ENCODE assay signal across 8 cellular contexts in the genomic region with DNA sequence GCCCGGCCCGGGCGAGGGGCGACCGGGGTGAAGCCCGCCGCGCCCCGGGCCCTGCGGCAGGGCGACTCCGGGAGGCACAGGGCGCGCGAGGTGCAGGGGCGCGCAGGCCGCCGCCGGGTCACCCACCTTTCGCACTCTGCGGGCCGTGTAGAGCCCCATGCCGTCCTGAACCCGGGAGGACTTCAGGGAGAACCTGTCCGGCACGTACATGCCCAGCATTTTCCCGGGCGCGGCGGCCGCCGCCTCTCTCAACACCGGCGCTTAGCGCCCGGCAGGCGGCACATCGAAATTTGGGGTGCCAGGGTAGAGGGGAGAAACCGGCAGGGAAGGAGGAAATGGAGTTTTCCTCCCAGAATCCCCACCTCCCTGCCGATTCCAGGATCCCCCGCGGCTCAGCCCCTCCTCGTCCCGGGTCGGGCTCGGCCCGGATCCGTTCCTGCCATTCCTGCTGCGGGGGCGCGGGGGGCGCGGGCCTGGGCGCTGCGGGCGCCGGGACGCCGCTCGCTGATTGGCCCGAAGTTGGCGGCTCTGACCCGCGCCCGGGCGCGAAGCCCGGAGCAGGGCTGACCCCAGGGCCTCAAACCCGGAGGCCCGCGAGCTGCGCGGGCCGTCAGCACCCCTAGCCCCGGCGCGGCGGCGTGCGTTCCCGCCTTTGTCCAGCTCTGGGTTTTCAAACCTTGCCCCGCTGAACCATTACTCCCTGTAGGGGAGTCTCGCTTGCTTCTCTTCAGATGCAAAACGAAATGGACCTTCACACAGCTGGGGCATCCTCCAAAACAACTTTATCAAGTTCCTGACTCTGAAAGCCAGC. TPM values are rescaled to one million over a fixed set of nuclear protein-coding genes. Genes with fewer than 3 reads are reported as not detected.
DNase-seq lines count a peak whose midpoint lies in the region; ATAC-seq and TF ChIP-seq lines count a peak whose summit lies in the region.

TSS of gene PRDM5 (minus strand) at position 337 of the 811 bp plus-strand sequence. CDS start at position 219, 118 bp downstream.

- H3K4me1 ChIP-seq in HUES6 (ENCODE audit: control insufficient read depth, insufficient read depth, low read length) (peaks cover 31% of the 10 kb centered on the region), lung (ENCODE audit: control insufficient read depth in 2 of 2, insufficient read depth in 2 of 2, low read length in 2 of 2) (peaks cover 0 to 5% of the 10 kb centered on the region in 2 donors)

- H3K27ac ChIP-seq in HUES6 (ENCODE audit: low read depth, low read length) = peak within 1 kb of the TSS; percentile 92
- H3K27ac ChIP-seq in lung (ENCODE audit: low read depth in 1 of 2, low read length in 1 of 2) = peak within 1 kb of the TSS; percentile 99

- no peaks in the 10 kb centered on the region for H3K36me3 ChIP-seq in HUES6 (ENCODE audit: control insufficient read depth, insufficient read depth, low read length)
- no peaks in the 10 kb centered on the region for H3K36me3 ChIP-seq in lung (ENCODE audit: control insufficient read depth in 2 of 2, insufficient read depth in 2 of 2, low read length in 2 of 2)

- H3K27me3 ChIP-seq in HUES6 (ENCODE audit: control insufficient read depth, insufficient read depth, low read length) = no peaks in the 10 kb centered on the region
- no peaks in the 10 kb centered on the region for H3K27me3 ChIP-seq in lung (ENCODE audit: control insufficient read depth, insufficient read depth)

- H3K4me3 Mint-ChIP-seq in activated CD8-positive, alpha-beta T cell treated with anti-CD3 and anti-CD28 coated beads, Interleukin-2, amount 10 ng/mL, durations not matched to agents 7 days and 5 days = peak within 1 kb of the TSS; percentile 71
- peak within 1 kb of the TSS; percentile 96 for H3K4me3 Mint-ChIP-seq in endothelial cell (ENCODE audit: unreplicated experiment)

- DNase-seq in COLO668 (lab: John Stamatoyannopoulos, UW; ENCODE audit: unreplicated experiment) (peak; percentile 77), endothelial cell (ENCODE audit: low spot score) (peak; percentile 64), lung (ENCODE audit: low spot score) (peak; percentile 60), SHP77 treated with DMSO at 0.1 percent for 48 hours (lab: John Stamatoyannopoulos, UW) (no peak)
- DNase-seq in activated CD8-positive, alpha-beta T cell treated with anti-CD3 and anti-CD28 coated beads, Interleukin-2, amount 10 ng/mL, durations not matched to agents 7 days and 5 days = peak; percentile 38
- peak in 2 of 3 experiments; percentile 4 to 24 for DNase-seq in stimulated activated CD4-positive, alpha-beta T cell treated with anti-CD3 and anti-CD28 coated beads, TNF-alpha, amount 100 ng/mL, for 24 hours (ENCODE audit: low read depth in 3 of 3)

- TF ChIP-seq CTCF in endothelial cell (IDR thresholded peaks at IDR 0.05; ENCODE audit: unreplicated experiment) (peak; percentile 14), lung (IDR thresholded peaks at IDR 0.05; ENCODE audit: control extremely low read depth, extremely low read depth) (no peak)

- H3K9me3 Mint-ChIP-seq in activated CD8-positive, alpha-beta T cell treated with anti-CD3 and anti-CD28 coated beads, Interleukin-2, amount 10 ng/mL, durations not matched to agents 7 days and 5 days (ENCODE audit: insufficient read depth) = no peaks in the 10 kb centered on the region
- no peaks in the 10 kb centered on the region for H3K9me3 Mint-ChIP-seq in endothelial cell (ENCODE audit: unreplicated experiment)

- peaks cover 13% of the 10 kb centered on the region for H3K27me3 Mint-ChIP-seq in activated CD8-positive, alpha-beta T cell treated with anti-CD3 and anti-CD28 coated beads, Interleukin-2, amount 10 ng/mL, durations not matched to agents 7 days and 5 days (ENCODE audit: low read depth)
- peaks cover 11% of the 10 kb centered on the region for H3K27me3 Mint-ChIP-seq in endothelial cell (ENCODE audit: unreplicated experiment)

- POLR2A ChIA-PET in activated CD8-positive, alpha-beta T cell treated with anti-CD3 and anti-CD28 coated beads, Interleukin-2, amount 10 ng/mL, durations not matched to agents 7 days and 5 days (lab: Charles Lee) = no interaction called here

- H3K4me3 ChIP-seq in HUES6 (ENCODE audit: low read depth, low read length) (peak within 1 kb of the TSS; percentile 79), lung (peak within 1 kb of the TSS; percentile 93)

- no peaks in the 10 kb centered on the region for H3K36me3 Mint-ChIP-seq in activated CD8-positive, alpha-beta T cell treated with anti-CD3 and anti-CD28 coated beads, Interleukin-2, amount 10 ng/mL, durations not matched to agents 7 days and 5 days (ENCODE audit: low read depth)
- peaks cover 5% of the 10 kb centered on the region for H3K36me3 Mint-ChIP-seq in endothelial cell (ENCODE audit: low read depth, unreplicated experiment)

- H3K9me3 ChIP-seq in HUES6 (ENCODE audit: control insufficient read depth, insufficient read depth, low read depth, low read length) (no peaks in the 10 kb centered on the region), lung (ENCODE audit: control insufficient read depth in 2 of 2, insufficient read depth in 1 of 2, low read length in 1 of 2) (no peaks in the 10 kb centered on the region)

- CTCF ChIA-PET in activated CD8-positive, alpha-beta T cell treated with anti-CD3 and anti-CD28 coated beads, Interleukin-2, amount 10 ng/mL, durations not matched to agents 7 days and 5 days (lab: Charles Lee) = interaction anchor here (0.7 to 1.4 kb wide), 3 partner anchors 23 to 270 kb away, joined by 3 to 4 read pairs (median 3); no protein-coding TSS in a partner anchor

- peaks cover 16% of the 10 kb centered on the region for H3K4me1 Mint-ChIP-seq in activated CD8-positive, alpha-beta T cell treated with anti-CD3 and anti-CD28 coated beads, Interleukin-2, amount 10 ng/mL, durations not matched to agents 7 days and 5 days (ENCODE audit: low read depth)
- H3K4me1 Mint-ChIP-seq in endothelial cell (ENCODE audit: unreplicated experiment) = peaks cover 35% of the 10 kb centered on the region

- 1% methylated on average over 70 to 85 of the region's 85 CpGs for WGBS in lung, 2 donors

- peak within 1 kb of the TSS; percentile 1 for H3K27ac Mint-ChIP-seq in activated CD8-positive, alpha-beta T cell treated with anti-CD3 and anti-CD28 coated beads, Interleukin-2, amount 10 ng/mL, durations not matched to agents 7 days and 5 days
- peak within 1 kb of the TSS; percentile 98 for H3K27ac Mint-ChIP-seq in endothelial cell (ENCODE audit: unreplicated experiment)

- H3K9ac ChIP-seq in HUES6 (ENCODE audit: low read length) = peak within 1 kb of the TSS; percentile 84

- peak; percentile 71 for ATAC-seq in activated CD8-positive, alpha-beta T cell treated with anti-CD3 and anti-CD28 coated beads, Interleukin-2, amount 10 ng/mL, durations not matched to agents 7 days and 5 days
- ATAC-seq in lung (ENCODE audit: insufficient read depth, low FRiP score) (peak; percentile 76), GM21381 (IDR thresholded peaks at IDR 0.05; ENCODE audit: unreplicated experiment) (no peak)

RNA-seq across cellular contexts. Expression of gene PRDM5, which starts in this region (rescaled TPM):
- under 1 TPM; 0.05 to 0.16 TPM for total RNA-seq in activated CD8-positive, alpha-beta T cell treated with anti-CD3 and anti-CD28 coated beads, Interleukin-2, amount 10 ng/mL, durations not matched to agents 7 days and 5 days
- total RNA-seq in endothelial cell (ENCODE audit: unreplicated experiment) (17.0 TPM), lung (10 to 100 TPM; 15.1 to 57.6 TPM)
- polyA plus RNA-seq in lung = 1 to 10 TPM; 3.0 to 3.3 TPM

Comparison
In these comparisons a context has a peak if more than half of its experiments do, and no peak if none do; other contexts are left out.
1. RNA of gene PRDM5 (total RNA-seq): 15.1 to 57.6 TPM in lung and 17.0 TPM in endothelial cell (single experiment); 0.05 to 0.16 TPM in activated CD8-positive, alpha-beta T cell treated with anti-CD3 and anti-CD28 coated beads, Interleukin-2, amount 10 ng/mL, durations not matched to agents 7 days and 5 days; every median in the first group is over 10 times any median in the second.
2. Peak in DNase-seq and ATAC-seq in activated CD8-positive, alpha-beta T cell treated with anti-CD3 and anti-CD28 coated beads, Interleukin-2, amount 10 ng/mL, durations not matched to agents 7 days and 5 days; RNA of the gene not detected or under 1 TPM.